Comparison of ENCODE assay signal across 1 cellular context in genomic region chr6:113065606-113066005, GRCh38.
TF ChIP-seq lines count a peak whose summit lies in the region.

No MANE protein-coding gene starts in this region.

TF ChIP-seq in H1, 55 proteins besides CTCF, POLR2A, EP300 and RAD21:
- TF ChIP-seq SIN3A (conservative IDR thresholded peaks at IDR 0.05 in 1 of 2, IDR thresholded peaks at IDR 0.05 in 1 of 2; ENCODE audit: low read depth in 1 of 2, low read length in 2 of 2) (no peak), RNF2 (IDR thresholded peaks at IDR 0.05; ENCODE audit: borderline replicate concordance, low read depth, low read length, missing control alignments, poor library complexity, severe bottlenecking) (no peak), EGR1 (IDR thresholded peaks at IDR 0.05; ENCODE audit: borderline replicate concordance, low read depth, low read length) (no peak), NANOG (IDR thresholded peaks at IDR 0.05; ENCODE audit: insufficient read depth, low read depth, low read length, poor library complexity, severe bottlenecking) (no peak), BACH1 (IDR thresholded peaks at IDR 0.05; ENCODE audit: low read length) (no peak), RXRA (IDR thresholded peaks at IDR 0.05; ENCODE audit: insufficient read depth, low read depth, low read length) (no peak), TEAD4 (IDR thresholded peaks at IDR 0.05; ENCODE audit: low read depth, low read length) (no peak), EZH2 (IDR thresholded peaks at IDR 0.05; ENCODE audit: low read depth, low read length, severe bottlenecking) (no peak)
- TF ChIP-seq, protein P1, sequence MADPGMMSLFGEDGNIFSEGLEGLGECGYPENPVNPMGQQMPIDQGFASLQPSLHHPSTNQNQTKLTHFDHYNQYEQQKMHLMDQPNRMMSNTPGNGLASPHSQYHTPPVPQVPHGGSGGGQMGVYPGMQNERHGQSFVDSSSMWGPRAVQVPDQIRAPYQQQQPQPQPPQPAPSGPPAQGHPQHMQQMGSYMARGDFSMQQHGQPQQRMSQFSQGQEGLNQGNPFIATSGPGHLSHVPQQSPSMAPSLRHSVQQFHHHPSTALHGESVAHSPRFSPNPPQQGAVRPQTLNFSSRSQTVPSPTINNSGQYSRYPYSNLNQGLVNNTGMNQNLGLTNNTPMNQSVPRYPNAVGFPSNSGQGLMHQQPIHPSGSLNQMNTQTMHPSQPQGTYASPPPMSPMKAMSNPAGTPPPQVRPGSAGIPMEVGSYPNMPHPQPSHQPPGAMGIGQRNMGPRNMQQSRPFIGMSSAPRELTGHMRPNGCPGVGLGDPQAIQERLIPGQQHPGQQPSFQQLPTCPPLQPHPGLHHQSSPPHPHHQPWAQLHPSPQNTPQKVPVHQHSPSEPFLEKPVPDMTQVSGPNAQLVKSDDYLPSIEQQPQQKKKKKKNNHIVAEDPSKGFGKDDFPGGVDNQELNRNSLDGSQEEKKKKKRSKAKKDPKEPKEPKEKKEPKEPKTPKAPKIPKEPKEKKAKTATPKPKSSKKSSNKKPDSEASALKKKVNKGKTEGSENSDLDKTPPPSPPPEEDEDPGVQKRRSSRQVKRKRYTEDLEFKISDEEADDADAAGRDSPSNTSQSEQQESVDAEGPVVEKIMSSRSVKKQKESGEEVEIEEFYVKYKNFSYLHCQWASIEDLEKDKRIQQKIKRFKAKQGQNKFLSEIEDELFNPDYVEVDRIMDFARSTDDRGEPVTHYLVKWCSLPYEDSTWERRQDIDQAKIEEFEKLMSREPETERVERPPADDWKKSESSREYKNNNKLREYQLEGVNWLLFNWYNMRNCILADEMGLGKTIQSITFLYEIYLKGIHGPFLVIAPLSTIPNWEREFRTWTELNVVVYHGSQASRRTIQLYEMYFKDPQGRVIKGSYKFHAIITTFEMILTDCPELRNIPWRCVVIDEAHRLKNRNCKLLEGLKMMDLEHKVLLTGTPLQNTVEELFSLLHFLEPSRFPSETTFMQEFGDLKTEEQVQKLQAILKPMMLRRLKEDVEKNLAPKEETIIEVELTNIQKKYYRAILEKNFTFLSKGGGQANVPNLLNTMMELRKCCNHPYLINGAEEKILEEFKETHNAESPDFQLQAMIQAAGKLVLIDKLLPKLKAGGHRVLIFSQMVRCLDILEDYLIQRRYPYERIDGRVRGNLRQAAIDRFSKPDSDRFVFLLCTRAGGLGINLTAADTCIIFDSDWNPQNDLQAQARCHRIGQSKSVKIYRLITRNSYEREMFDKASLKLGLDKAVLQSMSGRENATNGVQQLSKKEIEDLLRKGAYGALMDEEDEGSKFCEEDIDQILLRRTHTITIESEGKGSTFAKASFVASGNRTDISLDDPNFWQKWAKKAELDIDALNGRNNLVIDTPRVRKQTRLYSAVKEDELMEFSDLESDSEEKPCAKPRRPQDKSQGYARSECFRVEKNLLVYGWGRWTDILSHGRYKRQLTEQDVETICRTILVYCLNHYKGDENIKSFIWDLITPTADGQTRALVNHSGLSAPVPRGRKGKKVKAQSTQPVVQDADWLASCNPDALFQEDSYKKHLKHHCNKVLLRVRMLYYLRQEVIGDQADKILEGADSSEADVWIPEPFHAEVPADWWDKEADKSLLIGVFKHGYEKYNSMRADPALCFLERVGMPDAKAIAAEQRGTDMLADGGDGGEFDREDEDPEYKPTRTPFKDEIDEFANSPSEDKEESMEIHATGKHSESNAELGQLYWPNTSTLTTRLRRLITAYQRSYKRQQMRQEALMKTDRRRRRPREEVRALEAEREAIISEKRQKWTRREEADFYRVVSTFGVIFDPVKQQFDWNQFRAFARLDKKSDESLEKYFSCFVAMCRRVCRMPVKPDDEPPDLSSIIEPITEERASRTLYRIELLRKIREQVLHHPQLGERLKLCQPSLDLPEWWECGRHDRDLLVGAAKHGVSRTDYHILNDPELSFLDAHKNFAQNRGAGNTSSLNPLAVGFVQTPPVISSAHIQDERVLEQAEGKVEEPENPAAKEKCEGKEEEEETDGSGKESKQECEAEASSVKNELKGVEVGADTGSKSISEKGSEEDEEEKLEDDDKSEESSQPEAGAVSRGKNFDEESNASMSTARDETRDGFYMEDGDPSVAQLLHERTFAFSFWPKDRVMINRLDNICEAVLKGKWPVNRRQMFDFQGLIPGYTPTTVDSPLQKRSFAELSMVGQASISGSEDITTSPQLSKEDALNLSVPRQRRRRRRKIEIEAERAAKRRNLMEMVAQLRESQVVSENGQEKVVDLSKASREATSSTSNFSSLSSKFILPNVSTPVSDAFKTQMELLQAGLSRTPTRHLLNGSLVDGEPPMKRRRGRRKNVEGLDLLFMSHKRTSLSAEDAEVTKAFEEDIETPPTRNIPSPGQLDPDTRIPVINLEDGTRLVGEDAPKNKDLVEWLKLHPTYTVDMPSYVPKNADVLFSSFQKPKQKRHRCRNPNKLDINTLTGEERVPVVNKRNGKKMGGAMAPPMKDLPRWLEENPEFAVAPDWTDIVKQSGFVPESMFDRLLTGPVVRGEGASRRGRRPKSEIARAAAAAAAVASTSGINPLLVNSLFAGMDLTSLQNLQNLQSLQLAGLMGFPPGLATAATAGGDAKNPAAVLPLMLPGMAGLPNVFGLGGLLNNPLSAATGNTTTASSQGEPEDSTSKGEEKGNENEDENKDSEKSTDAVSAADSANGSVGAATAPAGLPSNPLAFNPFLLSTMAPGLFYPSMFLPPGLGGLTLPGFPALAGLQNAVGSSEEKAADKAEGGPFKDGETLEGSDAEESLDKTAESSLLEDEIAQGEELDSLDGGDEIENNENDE (IDR thresholded peaks at IDR 0.05; ENCODE audit: insufficient replicate concordance, low read length) = no peak
